Comparison of ENCODE assay signal across 8 cellular contexts in genomic region chr10:89351402-89352038, GRCh38. TPM values are rescaled to one million over a fixed set of nuclear protein-coding genes. Genes with fewer than 3 reads are reported as not detected.
DNase-seq lines count a peak whose midpoint lies in the region; ATAC-seq and TF ChIP-seq lines count a peak whose summit lies in the region.

No MANE protein-coding gene starts in this region.

- H3K4me1 Mint-ChIP-seq in natural killer cell = no peaks in the 10 kb centered on the region

- no peak overlapping the region for H3K4me3 Mint-ChIP-seq in natural killer cell

- H3K4me3 ChIP-seq in KMS-11 (IDR thresholded peaks at IDR 0.05; ENCODE audit: insufficient read depth, low read depth, low read length) = no peak overlapping the region
- H3K4me3 ChIP-seq in esophagus muscularis mucosa = peak overlapping the region in 1 of 4 donors; percentile 14
- H3K4me3 ChIP-seq in psoas muscle = no peak overlapping the region

- no peak overlapping the region for H3K27ac Mint-ChIP-seq in natural killer cell

- H3K9me3 ChIP-seq in esophagus muscularis mucosa (no peaks in the 10 kb centered on the region), psoas muscle (no peaks in the 10 kb centered on the region)

- peak overlapping the region; percentile 5; the same call in 1 of the 2 replicates for H2AFZ ChIP-seq in KMS-11 (ENCODE audit: low read depth)

- TF ChIP-seq POLR2A in esophagus muscularis mucosa (IDR thresholded peaks at IDR 0.05; ENCODE audit: low read depth) = no peak

- H3K36me3 Mint-ChIP-seq in natural killer cell = no peaks in the 10 kb centered on the region

- intact Hi-C loops in esophagus muscularis mucosa (cut with DNase I) (no loop called here), psoas muscle (cut with DNase I) (no loop called here), natural killer cell (cut with micrococcal nuclease) (no loop called here)

- no peaks in the 10 kb centered on the region for H4K20me1 ChIP-seq in KMS-11 (ENCODE audit: insufficient read depth)

- TF ChIP-seq CTCF in GM10266 (IDR thresholded peaks at IDR 0.05; ENCODE audit: control insufficient read depth, insufficient read depth, low read depth, missing control alignments) (no peak), KMS-11 (conservative IDR thresholded peaks at IDR 0.05; ENCODE audit: low read depth, low read length) (no peak), esophagus muscularis mucosa (IDR thresholded peaks at IDR 0.05) (no peak), psoas muscle (IDR thresholded peaks at IDR 0.05) (no peak), natural killer cell (IDR thresholded peaks at IDR 0.05) (no peak)

- POLR2A ChIA-PET in HEK293T (lab: Yijun Ruan, JAX) = no interaction called here

- 45% methylated on average over 7 of the region's 7 CpGs for WGBS in esophagus muscularis mucosa
- WGBS in psoas muscle, 3 donors = 29 to 47% (median 34%) methylated on average over 7 of the region's 7 CpGs

- H3K27me3 ChIP-seq in KMS-11 (ENCODE audit: insufficient read depth, low read depth) (no peaks in the 10 kb centered on the region), esophagus muscularis mucosa (no peaks in the 10 kb centered on the region), psoas muscle (ENCODE audit: insufficient read depth in 3 of 3, low read length in 2 of 3) (no peaks in the 10 kb centered on the region)

- CTCF ChIA-PET in HEK293T (lab: Yijun Ruan, JAX) = no interaction called here

- peaks cover 22 to 69% of the 10 kb centered on the region in 2 donors for H3K27me3 Mint-ChIP-seq in natural killer cell (ENCODE audit: low read depth in 2 of 2)

- DNase-seq in GM10266 (ENCODE audit: extremely low spot score) (peak; percentile 51), esophagus muscularis mucosa (ENCODE audit: extremely low spot score) (no peak), psoas muscle (no peak), HEK293T (ENCODE audit: extremely low spot score) (no peak), HuH-7 (ENCODE audit: low spot score) (no peak), natural killer cell (no peak)

- H3K4me2 ChIP-seq in KMS-11 = peak overlapping the region; percentile 83

- no peaks in the 10 kb centered on the region for H3K79me2 ChIP-seq in KMS-11 (ENCODE audit: insufficient read depth, low read depth)

- peak overlapping the region; percentile 68 for H3K9ac ChIP-seq in KMS-11

- no peaks in the 10 kb centered on the region for H3K9me3 Mint-ChIP-seq in natural killer cell

- no peak for TF ChIP-seq EP300 in esophagus muscularis mucosa (IDR thresholded peaks at IDR 0.05)

- H3K36me3 ChIP-seq in KMS-11 (ENCODE audit: insufficient read depth) (no peaks in the 10 kb centered on the region), esophagus muscularis mucosa (no peaks in the 10 kb centered on the region), psoas muscle (ENCODE audit: insufficient read depth in 1 of 2, low read depth in 1 of 2) (no peaks in the 10 kb centered on the region)

- H3K4me1 ChIP-seq in KMS-11 (ENCODE audit: low read depth, poor library complexity, severe bottlenecking) = peaks cover 90% of the 10 kb centered on the region
- H3K4me1 ChIP-seq in esophagus muscularis mucosa = peaks cover 33 to 51% (median 41%) of the 10 kb centered on the region in 4 donors
- H3K4me1 ChIP-seq in psoas muscle = peaks cover 38% of the 10 kb centered on the region

- peak overlapping the region; percentile 95 for H3K27ac ChIP-seq in KMS-11
- peak overlapping the region; percentile 65 to 78 (median 74) for H3K27ac ChIP-seq in esophagus muscularis mucosa (replicated peaks in 1 of 4)
- peak overlapping the region; percentile 69 for H3K27ac ChIP-seq in psoas muscle

- ATAC-seq in GM21576 (IDR thresholded peaks at IDR 0.05; ENCODE audit: unreplicated experiment) = peak; percentile 76
- ATAC-seq in psoas muscle = peak in 1 of 4 donors; percentile 13
- ATAC-seq in natural killer cell = no peak

TF ChIP-seq in HEK293T, 16 proteins besides CTCF, POLR2A, EP300 and RAD21:
- TF ChIP-seq NFRKB (IDR thresholded peaks at IDR 0.05) (no peak), LEF1 (IDR thresholded peaks at IDR 0.05; ENCODE audit: borderline replicate concordance) (no peak), ARNT (IDR thresholded peaks at IDR 0.05) (no peak), TARDBP (IDR thresholded peaks at IDR 0.05) (no peak), ZNF384 (IDR thresholded peaks at IDR 0.05) (no peak), SP1 (IDR thresholded peaks at IDR 0.05) (no peak), CTBP1 (IDR thresholded peaks at IDR 0.05; ENCODE audit: borderline replicate concordance) (no peak), FOXM1 (IDR thresholded peaks at IDR 0.05; ENCODE audit: borderline replicate concordance) (no peak), PKNOX1 (IDR thresholded peaks at IDR 0.05) (no peak), HDGF (IDR thresholded peaks at IDR 0.05; ENCODE audit: borderline replicate concordance) (no peak), L3MBTL2 (conservative IDR thresholded peaks at IDR 0.05) (no peak), BHLHE40 (IDR thresholded peaks at IDR 0.05; ENCODE audit: borderline replicate concordance) (no peak), SUZ12 (IDR thresholded peaks at IDR 0.05) (no peak), FOXK2 (IDR thresholded peaks at IDR 0.05) (no peak), ELF4 (IDR thresholded peaks at IDR 0.05) (no peak), FOXA1 (IDR thresholded peaks at IDR 0.05) (no peak)
TF ChIP-seq in HEK293T: peak in this region for 0.

RNA-seq across cellular contexts. Expression of gene IFIT3, which starts 23.7 kb away (rescaled TPM):
- total RNA-seq in esophagus muscularis mucosa (1 to 10 TPM; 7.8 to 9.8 (median 8.8) TPM), psoas muscle (1 to 10 TPM; 2.7 to 7.1 (median 5.5) TPM), natural killer cell (10 to 100 TPM; 12.0 to 31.7 (median 12.2) TPM)
- polyA plus RNA-seq in psoas muscle = 1 to 10 TPM; 2.0 to 4.6 (median 2.6) TPM

RNA-seq across cellular contexts. Expression of gene IFIT1B, which starts 26.3 kb away (rescaled TPM):
- under 1 TPM in 1 of 4 donors, not detected in 3; 0.33 TPM for total RNA-seq in esophagus muscularis mucosa
- total RNA-seq in psoas muscle = 1 to 10 TPM in 1 of 4 donors, not detected in 3; 1.4 TPM
- not detected for polyA plus RNA-seq in psoas muscle
- total RNA-seq in natural killer cell = not detected

RNA-seq across cellular contexts. Expression of gene IFIT1, which starts 40.9 kb away (rescaled TPM):
- total RNA-seq in esophagus muscularis mucosa (10 to 100 TPM; 10.6 to 15.4 (median 11.9) TPM), psoas muscle (10 to 100 TPM in 1 of 4 donors, 1 to 10 TPM in 3; 1.6 to 22.5 (median 4.3) TPM), natural killer cell (1 to 10 TPM; 1.0 to 4.9 (median 2.7) TPM)
- 1 to 10 TPM; 1.8 to 4.2 (median 2.7) TPM for polyA plus RNA-seq in psoas muscle

RNA-seq across cellular contexts. Expression of gene IFIT2, which starts 49.7 kb away (rescaled TPM):
- total RNA-seq in esophagus muscularis mucosa (1 to 10 TPM; 2.2 to 5.0 (median 3.3) TPM), psoas muscle (1 to 10 TPM; 1.2 to 4.2 (median 1.6) TPM), natural killer cell (100 to 1,000 TPM in 1 of 3 donors, 10 to 100 TPM in 2; 21.8 to 103 (median 34.9) TPM)
- 1 to 10 TPM; 1.2 to 1.4 (median 1.3) TPM for polyA plus RNA-seq in psoas muscle
